Comparison of ENCODE assay signal across 9 cellular contexts in the genomic region with DNA sequence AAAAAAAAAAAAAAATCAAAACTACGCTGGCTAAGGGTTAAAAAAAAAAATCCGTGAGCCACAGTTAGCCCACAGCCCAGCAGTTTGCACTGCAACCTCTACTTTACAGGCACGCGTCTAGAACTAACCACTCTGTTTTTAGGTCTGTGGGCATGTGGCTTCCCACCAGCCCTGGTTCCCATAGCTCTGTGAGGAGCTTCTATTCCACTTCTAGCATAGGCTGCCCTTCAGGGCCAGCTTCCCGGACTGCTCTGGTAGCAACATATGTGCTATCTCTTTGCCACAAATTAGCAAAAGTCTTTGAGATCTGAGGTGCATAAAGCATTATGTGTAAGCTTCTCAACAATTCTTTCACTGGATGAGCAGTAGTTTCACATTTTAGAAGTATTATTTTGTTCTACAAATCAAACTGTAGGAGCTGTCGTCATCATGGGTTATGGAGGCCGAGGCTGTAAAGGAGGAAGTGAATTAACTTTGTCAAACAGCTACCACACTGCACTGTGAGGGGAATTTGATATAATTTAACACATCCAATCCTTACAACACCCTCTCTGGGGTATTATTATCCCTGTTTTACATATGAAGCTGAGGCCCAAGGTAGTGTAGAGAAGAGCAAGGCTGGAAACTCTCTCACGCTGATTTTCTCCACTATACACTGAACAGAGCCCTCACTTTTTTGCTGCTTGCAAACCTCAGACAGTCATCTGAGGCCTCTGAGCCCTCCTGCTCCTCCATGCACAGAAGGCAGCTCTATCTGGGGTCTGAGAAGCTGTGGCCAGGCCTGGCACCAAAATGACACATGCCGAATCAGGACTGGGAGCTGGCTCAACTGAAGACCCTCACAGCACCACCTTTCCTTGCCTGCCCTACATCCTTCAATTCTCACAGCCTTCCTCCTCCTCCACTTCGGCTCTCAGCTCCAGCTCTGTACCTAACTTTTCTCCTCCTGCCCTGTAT. TPM values are rescaled to one million over a fixed set of nuclear protein-coding genes. Genes with fewer than 3 reads are reported as not detected.
DNase-seq lines count a peak whose midpoint lies in the region; ATAC-seq and TF ChIP-seq lines count a peak whose summit lies in the region.
"Had no signal": no experiment of that assay in that cellular context is flagged by ENCODE, and none has a peak within 500 bp of the region (broad histone marks: within the 10 kb centered on the region; RNA-seq: fewer than 3 reads in every experiment).

No MANE protein-coding gene starts in this region.

- BruUV-seq in PC-9 (replicated peaks; lab: Mats Ljungman, UMichigan) = no TSS peak

- POLR2A ChIA-PET in activated CD4-positive, alpha-beta T cell treated with anti-CD3 and anti-CD28 coated beads, Interleukin-2, amount 10 ng/mL, durations not matched to agents 7 days and 5 days (lab: Charles Lee) = interaction anchor here (0.6 to 1.6 kb wide), 2 partner anchors 9 to 36 kb away, joined by 3 to 7 read pairs; no protein-coding TSS in a partner anchor
- POLR2A ChIA-PET in PC-9 (lab: Charles Lee; ENCODE audit: unreplicated experiment) = interaction anchor here (0.6 kb wide), 1 partner anchor 591 kb away, joined by 3 read pairs; no protein-coding TSS in a partner anchor

- DNase-seq in activated naive CD4-positive, alpha-beta T cell treated with Interleukin-2 at 50 U/mL for 16 hours = peak; percentile 15
- DNase-seq in activated naive CD4-positive, alpha-beta T cell treated with anti-CD3 and anti-CD28 coated beads, Interleukin-2, amount 50 U/mL, for 16 hours = no peak
- DNase-seq in activated CD4-positive, alpha-beta T cell treated with anti-CD3 and anti-CD28 coated beads, Interleukin-2, amount 10 ng/mL, durations not matched to agents 7 days and 5 days = peak; percentile 48
- DNase-seq in omental fat pad (ENCODE audit: low spot score) = no peak
- DNase-seq in ovary = no peak
- DNase-seq in PC-9 = no peak

- CTCF ChIA-PET in activated CD4-positive, alpha-beta T cell treated with anti-CD3 and anti-CD28 coated beads, Interleukin-2, amount 10 ng/mL, durations not matched to agents 7 days and 5 days (lab: Charles Lee) = interaction anchor here (0.6 to 2.6 kb wide), 11 partner anchors 8 to 424 kb away, joined by 3 to 19 read pairs (median 4); partner anchors contain the start of gene FAM184A
- CTCF ChIA-PET in PC-9 (lab: Charles Lee) = interaction anchor here (0.5 kb wide), 2 partner anchors 58 to 832 kb away, joined by 3 to 5 read pairs; no protein-coding TSS in a partner anchor

- H3K9me3 ChIP-seq in neural cell (ENCODE audit: low read length) = no peaks in the 10 kb centered on the region
- no peaks in the 10 kb centered on the region for H3K9me3 ChIP-seq in ovary
- H3K9me3 ChIP-seq in PC-9 (ENCODE audit: insufficient read depth, low read depth) = peaks cover 1% of the 10 kb centered on the region; the same call in 1 of the 2 replicates

- ATAC-seq in HG03045 (IDR thresholded peaks at IDR 0.05; ENCODE audit: unreplicated experiment) (peak; percentile 65), omental fat pad (ENCODE audit: low FRiP score) (no peak)

- TF ChIP-seq RAD21 in neural cell (conservative IDR thresholded peaks at IDR 0.05) = no peak

- no peak overlapping the region for H3K4me2 ChIP-seq in neural cell (ENCODE audit: low read length)
- no peak overlapping the region for H3K4me2 ChIP-seq in PC-9

- H3K4me1 ChIP-seq in ovary (ENCODE audit: insufficient read depth) (no peaks in the 10 kb centered on the region), PC-9 (replicated peaks; ENCODE audit: insufficient read depth) (no peaks in the 10 kb centered on the region)

- intact Hi-C loops in ovary (cut with DNase I) (no loop called here), PC-9 (cut with micrococcal nuclease; ENCODE audit: unreplicated experiment) (no loop called here)

- no peaks in the 10 kb centered on the region for H3K79me2 ChIP-seq in neural cell (replicated peaks; ENCODE audit: insufficient read depth, low read length)
- H3K79me2 ChIP-seq in PC-9 (ENCODE audit: low read depth) = no peaks in the 10 kb centered on the region

- H3K9me2 ChIP-seq in neural cell (ENCODE audit: insufficient read depth, low read length) (no peaks in the 10 kb centered on the region), PC-9 (ENCODE audit: insufficient read depth) (no peaks in the 10 kb centered on the region)

- H2AFZ ChIP-seq in neural cell (ENCODE audit: low read depth, low read length) = no peak overlapping the region
- H2AFZ ChIP-seq in PC-9 = no peak overlapping the region

- no peaks in the 10 kb centered on the region for H3K27me3 ChIP-seq in neural cell (ENCODE audit: insufficient read depth, low read depth, low read length)
- no peaks in the 10 kb centered on the region for H3K27me3 ChIP-seq in ovary
- H3K27me3 ChIP-seq in PC-9 (ENCODE audit: insufficient read depth, low read depth) = no peaks in the 10 kb centered on the region

- TF ChIP-seq EP300 in neural cell (conservative IDR thresholded peaks at IDR 0.05; ENCODE audit: poor library complexity, severe bottlenecking) (no peak), ovary (IDR thresholded peaks at IDR 0.05) (no peak)

- H3K27me3 Mint-ChIP-seq in activated CD4-positive, alpha-beta T cell treated with anti-CD3 and anti-CD28 coated beads, Interleukin-2, amount 10 ng/mL, durations not matched to agents 7 days and 5 days = no peaks in the 10 kb centered on the region

- peaks cover 4% of the 10 kb centered on the region for H3K36me3 Mint-ChIP-seq in activated CD4-positive, alpha-beta T cell treated with anti-CD3 and anti-CD28 coated beads, Interleukin-2, amount 10 ng/mL, durations not matched to agents 7 days and 5 days (ENCODE audit: low read depth)

- no peaks in the 10 kb centered on the region for H4K20me1 ChIP-seq in neural cell (ENCODE audit: insufficient read depth)
- no peaks in the 10 kb centered on the region for H4K20me1 ChIP-seq in PC-9 (ENCODE audit: insufficient read depth)

- H3K9ac ChIP-seq in neural cell (ENCODE audit: low read length) = no peak overlapping the region

- TF ChIP-seq POLR2A in ovary (IDR thresholded peaks at IDR 0.05) = no peak

- WGBS in ovary, 3 donors = 83 to 94% (median 88%) methylated on average over 10 of the region's 10 CpGs

- H3K4me3 Mint-ChIP-seq in activated CD4-positive, alpha-beta T cell treated with anti-CD3 and anti-CD28 coated beads, Interleukin-2, amount 10 ng/mL, durations not matched to agents 7 days and 5 days = peak overlapping the region; percentile 37

- TF ChIP-seq CTCF in neural cell (IDR thresholded peaks at IDR 0.05; ENCODE audit: poor library complexity, severe bottlenecking) = no peak
- TF ChIP-seq CTCF in omental fat pad (IDR thresholded peaks at IDR 0.05) = no peak
- TF ChIP-seq CTCF in ovary (IDR thresholded peaks at IDR 0.05) = no peak
- no peak for TF ChIP-seq CTCF in PC-9 (conservative IDR thresholded peaks at IDR 0.05)

- H3K4me1 Mint-ChIP-seq in activated CD4-positive, alpha-beta T cell treated with anti-CD3 and anti-CD28 coated beads, Interleukin-2, amount 10 ng/mL, durations not matched to agents 7 days and 5 days = peaks cover 61% of the 10 kb centered on the region

- no peaks in the 10 kb centered on the region for H3F3A ChIP-seq in neural cell (ENCODE audit: insufficient read depth, low read length, poor library complexity, severe bottlenecking)
- no peaks in the 10 kb centered on the region for H3F3A ChIP-seq in PC-9 (ENCODE audit: insufficient read depth, low read depth)

- H3K36me3 ChIP-seq in neural cell (ENCODE audit: insufficient read depth, low read length) (no peaks in the 10 kb centered on the region), ovary (no peaks in the 10 kb centered on the region), PC-9 (ENCODE audit: low read depth) (no peaks in the 10 kb centered on the region)

- H3K9me3 Mint-ChIP-seq in activated CD4-positive, alpha-beta T cell treated with anti-CD3 and anti-CD28 coated beads, Interleukin-2, amount 10 ng/mL, durations not matched to agents 7 days and 5 days = no peaks in the 10 kb centered on the region

- no peak overlapping the region for H3K27ac ChIP-seq in neural cell (ENCODE audit: low read length)
- H3K27ac ChIP-seq in ovary = no peak overlapping the region
- no peak overlapping the region for H3K27ac ChIP-seq in PC-9
- H3K27ac ChIP-seq: VCaP had no signal

- peak overlapping the region; percentile 91 for H3K27ac Mint-ChIP-seq in activated CD4-positive, alpha-beta T cell treated with anti-CD3 and anti-CD28 coated beads, Interleukin-2, amount 10 ng/mL, durations not matched to agents 7 days and 5 days

- peak overlapping the region; percentile 6 for H3K4me3 ChIP-seq in neural cell (ENCODE audit: low read length)
- no peak overlapping the region for H3K4me3 ChIP-seq in ovary
- no peak overlapping the region for H3K4me3 ChIP-seq in PC-9

TF ChIP-seq in neural cell, 6 proteins besides CTCF, POLR2A, EP300 and RAD21 (continues in another document):
- TF ChIP-seq EZH2 (IDR thresholded peaks at IDR 0.05; ENCODE audit: borderline replicate concordance, insufficient read depth, low read length, poor library complexity, severe bottlenecking) (no peak), SMC3 (conservative IDR thresholded peaks at IDR 0.05; ENCODE audit: poor library complexity) (no peak), TAF1 (IDR thresholded peaks at IDR 0.05; ENCODE audit: low read depth) (no peak)

RNA-seq across cellular contexts. Expression of gene MAN1A1, which starts 35.3 kb away (rescaled TPM):
- 10 to 100 TPM; 10.5 to 10.6 TPM for total RNA-seq in activated CD4-positive, alpha-beta T cell treated with anti-CD3 and anti-CD28 coated beads, Interleukin-2, amount 10 ng/mL, durations not matched to agents 7 days and 5 days
- polyA plus RNA-seq in neural cell (4.6 and 5.6 TPM in 2 replicates), ovary (10 to 100 TPM; 22.1 to 33.9 TPM)
- 9.3 and 9.6 TPM in 2 replicates for polyA minus RNA-seq in neural cell
- total RNA-seq in omental fat pad (100 to 1,000 TPM; 210 to 247 (median 229) TPM), ovary (10 to 100 TPM; 27.4 to 49.6 (median 31.8) TPM), PC-9 (2021) (13.3 and 13.4 TPM in 2 replicates)

Comparison
In these comparisons a context has a peak if more than half of its experiments do, and no peak if none do; other contexts are left out.
1. DNase-seq: peak in activated naive CD4-positive, alpha-beta T cell treated with Interleukin-2 at 50 U/mL for 16 hours (single experiment) and activated CD4-positive, alpha-beta T cell treated with anti-CD3 and anti-CD28 coated beads, Interleukin-2, amount 10 ng/mL, durations not matched to agents 7 days and 5 days (single experiment); none in activated naive CD4-positive, alpha-beta T cell treated with anti-CD3 and anti-CD28 coated beads, Interleukin-2, amount 50 U/mL, for 16 hours (single experiment), omental fat pad (single experiment), ovary (0 of 5) and PC-9 (0 of 2).
2. RNA of gene MAN1A1, which starts 35.3 kb away (total RNA-seq): 210 to 247 TPM in omental fat pad; 27.4 to 49.6 TPM in ovary, 13.3 to 13.4 TPM in PC-9 and 10.5 to 10.6 TPM in activated CD4-positive, alpha-beta T cell treated with anti-CD3 and anti-CD28 coated beads, Interleukin-2, amount 10 ng/mL, durations not matched to agents 7 days and 5 days; every median in the first group is over 4 times any median in the second.